In the genomic region with DNA sequence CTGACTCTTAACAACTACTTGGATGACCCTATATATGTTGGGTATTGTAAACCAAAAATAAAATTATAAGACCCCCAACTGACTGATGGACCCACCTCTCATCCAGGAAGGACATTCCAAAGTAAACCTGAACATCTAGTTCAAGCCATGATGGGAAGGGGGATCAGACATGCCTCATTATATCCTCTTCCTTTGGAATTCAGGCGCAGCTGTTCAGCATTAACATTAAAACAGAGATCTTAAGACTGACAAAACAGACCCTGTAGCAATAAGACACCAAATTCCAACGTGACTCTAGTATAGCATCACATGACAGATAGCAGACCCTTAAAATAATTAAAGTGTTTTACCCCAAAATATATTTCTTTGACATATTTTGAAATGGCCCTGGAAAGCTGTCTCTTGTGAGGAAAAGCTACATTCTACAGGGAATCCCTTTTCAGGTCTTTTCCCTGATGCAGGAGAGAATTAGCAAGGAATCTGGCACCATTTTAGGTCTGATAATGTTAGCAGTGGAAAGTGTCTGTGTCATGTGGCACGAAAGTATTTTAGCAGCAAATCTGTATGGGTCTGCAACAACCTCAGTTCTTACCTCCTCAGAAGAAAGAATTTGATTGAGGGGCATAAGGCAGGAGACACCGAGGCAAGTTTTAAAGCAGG, we compare ENCODE assay signal across 31 cellular contexts.
"Had no signal": no experiment of that assay in that cellular context is flagged by ENCODE, and none has a peak within 500 bp of the region (broad histone marks: within the 10 kb centered on the region; RNA-seq: fewer than 3 reads in every experiment).

No MANE protein-coding gene starts in this region.

- H3K4me1 Mint-ChIP-seq: memory B cell; naive B cell; stimulated activated memory B cell treated with anti-CD40 and anti-IgM and Interleukin-4, amounts not matched to agents 10 μg/mL and 1 μg/mL and 100 μg/mL, for 72 hours had no signal

- H3K4me1 ChIP-seq: spleen, testis, tibial artery, upper lobe of left lung had no signal

- H3K9me3 Mint-ChIP-seq: memory B cell; mesothelial cell of epicardium; stimulated activated memory B cell treated with anti-CD40 and anti-IgM and Interleukin-4, amounts not matched to agents 10 μg/mL and 1 μg/mL and 100 μg/mL, for 72 hours had no signal

- H3K36me3 ChIP-seq: gastrocnemius medialis, ovary, sigmoid colon, spleen, tibial artery, upper lobe of left lung had no signal

- FAIRE-seq: urothelium cell line had no signal

- H3K4me3 ChIP-seq: dorsolateral prefrontal cortex, gastrocnemius medialis, lung, mucosa of descending colon, ovary, psoas muscle, sigmoid colon, skin epidermis, spleen, testis, tibial artery, upper lobe of left lung had no signal

- H3K4me3 Mint-ChIP-seq: memory B cell; mesothelial cell of epicardium; naive B cell; natural killer cell treated with Interleukin-12 subunit alpha and Interleukin-12 subunit beta and Interleukin-15 and Interleukin-18, amount 100 ng/mL, for 72 hours; stimulated activated memory B cell treated with anti-CD40 and anti-IgM and Interleukin-4, amounts not matched to agents 10 μg/mL and 1 μg/mL and 100 μg/mL, for 72 hours had no signal

- H3K27ac Mint-ChIP-seq: memory B cell; mesothelial cell of epicardium; natural killer cell treated with Interleukin-12 subunit alpha and Interleukin-12 subunit beta and Interleukin-15 and Interleukin-18, amount 100 ng/mL, for 72 hours; stimulated activated memory B cell treated with anti-CD40 and anti-IgM and Interleukin-4, amounts not matched to agents 10 μg/mL and 1 μg/mL and 100 μg/mL, for 72 hours had no signal

- H3K27me3 ChIP-seq: gastrocnemius medialis, ovary, sigmoid colon, spleen, testis, tibial artery, upper lobe of left lung had no signal

- H3K27me3 Mint-ChIP-seq: natural killer cell treated with Interleukin-12 subunit alpha and Interleukin-12 subunit beta and Interleukin-15 and Interleukin-18, amount 100 ng/mL, for 72 hours; stimulated activated memory B cell treated with anti-CD40 and anti-IgM and Interleukin-4, amounts not matched to agents 10 μg/mL and 1 μg/mL and 100 μg/mL, for 72 hours had no signal

- ATAC-seq: esophagus mucosa; gastrocnemius medialis; left lobe of liver; mucosa of descending colon; natural killer cell treated with Interleukin-12 subunit alpha and Interleukin-12 subunit beta and Interleukin-15 and Interleukin-18, amount 100 ng/mL, for 72 hours; right cardiac atrium; stimulated activated memory B cell treated with anti-CD40 and anti-IgM and Interleukin-4, amounts not matched to agents 10 μg/mL and 1 μg/mL and 100 μg/mL, for 72 hours; stimulated activated naive CD8-positive, alpha-beta T cell treated with anti-CD3 and anti-CD28 coated beads, Interleukin-15, Interleukin-2, amounts not matched to agents 100 U/mL and 50 U/mL, for 24 hours had no signal

- H3K27ac ChIP-seq: dorsolateral prefrontal cortex, epithelial cell of prostate, gastrocnemius medialis, ovary, psoas muscle, sigmoid colon, skin epidermis, spleen, testis, tibial artery, upper lobe of left lung had no signal

- H3K36me3 Mint-ChIP-seq: memory B cell; mesothelial cell of epicardium; naive B cell; natural killer cell treated with Interleukin-12 subunit alpha and Interleukin-12 subunit beta and Interleukin-15 and Interleukin-18, amount 100 ng/mL, for 72 hours; stimulated activated memory B cell treated with anti-CD40 and anti-IgM and Interleukin-4, amounts not matched to agents 10 μg/mL and 1 μg/mL and 100 μg/mL, for 72 hours had no signal

- DNase-seq: cortex of kidney; dorsolateral prefrontal cortex; effector CD4-positive, alpha-beta T cell; gastrocnemius medialis; head of caudate nucleus; kidney; mucosa of descending colon; naive B cell; occipital lobe; ovary; posterior cingulate gyrus; psoas muscle; right cardiac atrium; sigmoid colon; spleen; stimulated activated CD4-positive, alpha-beta T cell treated with anti-CD3 and anti-CD28 coated beads, Interleukin-4, amount 100 ng/mL, for 4 hours; stimulated activated naive CD8-positive, alpha-beta T cell treated with anti-CD3 and anti-CD28 coated beads, Interleukin-15, Interleukin-2, amounts not matched to agents 100 U/mL and 50 U/mL, for 24 hours; substantia nigra; testis; tibial artery; upper lobe of left lung had no signal

- H3K9me3 ChIP-seq: gastrocnemius medialis, mucosa of descending colon, ovary, psoas muscle, sigmoid colon, spleen, testis, tibial artery, upper lobe of left lung had no signal
